9 cellular contexts compared by ENCODE assay signal in genomic region chr10:112435013-112435619, GRCh38. TPM values are rescaled to one million over a fixed set of nuclear protein-coding genes. Genes with fewer than 3 reads are reported as not detected.
DNase-seq lines count a peak whose midpoint lies in the region; ATAC-seq and TF ChIP-seq lines count a peak whose summit lies in the region.
"Had no signal": no experiment of that assay in that cellular context is flagged by ENCODE, and none has a peak within 500 bp of the region (broad histone marks: within the 10 kb centered on the region; RNA-seq: fewer than 3 reads in every experiment).

No MANE protein-coding gene starts in this region.

- ATAC-seq in left colon (peak; percentile 73), GM19035 (IDR thresholded peaks at IDR 0.05; ENCODE audit: unreplicated experiment) (no peak), HG02852 (IDR thresholded peaks at IDR 0.05; ENCODE audit: unreplicated experiment) (no peak)

- no peak overlapping the region for H3K27ac ChIP-seq in adrenal gland

- H3K4me1 ChIP-seq in adrenal gland (replicated peaks in 1 of 2): no peaks in the 10 kb centered on the region

- intact Hi-C loops in adrenal gland (cut with DNase I): no loop called here
- intact Hi-C loops in left colon (cut with DNase I, micrococcal nuclease): loop anchor here in 1 of 2 donors (10.0 kb wide), 1 partner anchor 260 kb away; no protein-coding TSS in a partner anchor

- no peak overlapping the region for H3K4me3 ChIP-seq in adrenal gland

- DNase-seq in AG08395 (ENCODE audit: low spot score) (peak; percentile 40), HCEC 1CT (peak; percentile 53), adrenal gland (no peak), left colon (no peak), NCI-H187 treated with DMSO at 0.1 percent for 48 hours (lab: John Stamatoyannopoulos, UW) (no peak), NCI-H2107 treated with DMSO at 0.1 percent for 48 hours (lab: John Stamatoyannopoulos, UW; ENCODE audit: unreplicated experiment) (no peak)
- DNase-seq: activated B cell treated with CpG ODN at 0.5 μM for 24 hours had no signal

- H3K9me3 ChIP-seq in adrenal gland (replicated peaks in 1 of 3): no peaks in the 10 kb centered on the region

- H3K36me3 ChIP-seq in adrenal gland (replicated peaks in 1 of 2): peaks cover 0 to 59% of the 10 kb centered on the region in 2 donors

- WGBS in adrenal gland, 4 donors: 73 to 82% (median 79%) methylated on average over 2 of the region's 2 CpGs

- TF ChIP-seq CTCF in adrenal gland (IDR thresholded peaks at IDR 0.05): peak; percentile 44 to 73 (median 54)

- no peaks in the 10 kb centered on the region for H3K27me3 ChIP-seq in adrenal gland

- TF ChIP-seq POLR2A in adrenal gland (IDR thresholded peaks at IDR 0.05): no peak

RNA-seq across cellular contexts. Expression of gene ZDHHC6, which starts 11.6 kb away (rescaled TPM):
- total RNA-seq in adrenal gland: 10 to 100 TPM; 10.8 to 36.7 (median 25.6) TPM
- 10 to 100 TPM; 43.2 to 51.9 (median 48.8) TPM for polyA plus RNA-seq in adrenal gland
- total RNA-seq in left colon: 10 to 100 TPM; 31.7 to 34.0 TPM

RNA-seq across cellular contexts. Expression of gene VTI1A, which starts 11.9 kb away (rescaled TPM):
- 10 to 100 TPM; 18.1 to 64.1 (median 25.2) TPM for total RNA-seq in adrenal gland
- 10 to 100 TPM in 1 of 3 donors, 1 to 10 TPM in 2; 5.2 to 21.6 (median 9.7) TPM for polyA plus RNA-seq in adrenal gland
- 10 to 100 TPM; 44.4 to 52.8 TPM for total RNA-seq in left colon

Comparison
In these comparisons a context has a peak if more than half of its experiments do, and no peak if none do; other contexts are left out.
1. DNase-seq: peak in AG08395 (single experiment) and HCEC 1CT (single experiment); none in adrenal gland (0 of 7), left colon (0 of 2), NCI-H187 treated with DMSO at 0.1 percent for 48 hours (single experiment) and NCI-H2107 treated with DMSO at 0.1 percent for 48 hours (single experiment).